In genomic region chr9:107375651-107376369, GRCh38 we compare ENCODE assay signal across 16 cellular contexts.
"Had no signal": no experiment of that assay in that cellular context is flagged by ENCODE, and none has a peak within 500 bp of the region (broad histone marks: within the 10 kb centered on the region; RNA-seq: fewer than 3 reads in every experiment).

No MANE protein-coding gene starts in this region.

- H3K4me1 Mint-ChIP-seq: activated CD4-positive, alpha-beta memory T cell treated with anti-CD3 and anti-CD28 coated beads, Interleukin-2, amount 10 ng/mL, durations not matched to agents 7 days and 5 days; activated CD4-positive, alpha-beta T cell treated with anti-CD3 and anti-CD28 coated beads for 36 hours; activated naive CD8-positive, alpha-beta T cell treated with anti-CD3 and anti-CD28 coated beads, Interleukin-2, amount 10 ng/mL, durations not matched to agents 7 days and 5 days; naive B cell had no signal

- H3K9me3 ChIP-seq: gastroesophageal sphincter, thyroid gland, vagina had no signal

- H3K4me1 ChIP-seq: gastroesophageal sphincter, parathyroid adenoma, vagina had no signal

- DNase-seq: activated CD4-positive, alpha-beta memory T cell treated with anti-CD3 and anti-CD28 coated beads, Interleukin-2, amount 10 ng/mL, durations not matched to agents 7 days and 5 days; activated CD4-positive, alpha-beta T cell treated with anti-CD3 and anti-CD28 coated beads for 36 hours; activated naive CD8-positive, alpha-beta T cell treated with anti-CD3 and anti-CD28 coated beads, Interleukin-2, amount 10 ng/mL, durations not matched to agents 7 days and 5 days; effector CD8-positive, alpha-beta T cell; kidney; naive B cell; small intestine; T1000; thyroid gland had no signal

- H3K36me3 Mint-ChIP-seq: activated naive CD8-positive, alpha-beta T cell treated with anti-CD3 and anti-CD28 coated beads, Interleukin-2, amount 10 ng/mL, durations not matched to agents 7 days and 5 days; naive B cell had no signal

- H3K4me3 Mint-ChIP-seq: activated CD4-positive, alpha-beta memory T cell treated with anti-CD3 and anti-CD28 coated beads, Interleukin-2, amount 10 ng/mL, durations not matched to agents 7 days and 5 days; activated CD4-positive, alpha-beta T cell treated with anti-CD3 and anti-CD28 coated beads for 36 hours; activated naive CD8-positive, alpha-beta T cell treated with anti-CD3 and anti-CD28 coated beads, Interleukin-2, amount 10 ng/mL, durations not matched to agents 7 days and 5 days; naive B cell had no signal

- H3K27ac ChIP-seq: coronary artery, gastroesophageal sphincter, hepatocyte, parathyroid adenoma, thyroid gland, vagina, VCaP had no signal

- ATAC-seq: activated CD4-positive, alpha-beta T cell treated with anti-CD3 and anti-CD28 coated beads for 36 hours; gastroesophageal sphincter had no signal

- H3K27me3 Mint-ChIP-seq: activated naive CD8-positive, alpha-beta T cell treated with anti-CD3 and anti-CD28 coated beads, Interleukin-2, amount 10 ng/mL, durations not matched to agents 7 days and 5 days had no signal

- H3K4me3 ChIP-seq: coronary artery, gastroesophageal sphincter, hepatocyte, lung, thyroid gland, vagina had no signal

- H3K27me3 ChIP-seq: gastroesophageal sphincter, hepatocyte, thyroid gland, vagina had no signal

- H3K27ac Mint-ChIP-seq: activated CD4-positive, alpha-beta memory T cell treated with anti-CD3 and anti-CD28 coated beads, Interleukin-2, amount 10 ng/mL, durations not matched to agents 7 days and 5 days; activated CD4-positive, alpha-beta T cell treated with anti-CD3 and anti-CD28 coated beads for 36 hours; activated naive CD8-positive, alpha-beta T cell treated with anti-CD3 and anti-CD28 coated beads, Interleukin-2, amount 10 ng/mL, durations not matched to agents 7 days and 5 days; naive B cell had no signal

- H3K9me3 Mint-ChIP-seq: activated CD4-positive, alpha-beta memory T cell treated with anti-CD3 and anti-CD28 coated beads, Interleukin-2, amount 10 ng/mL, durations not matched to agents 7 days and 5 days; activated naive CD8-positive, alpha-beta T cell treated with anti-CD3 and anti-CD28 coated beads, Interleukin-2, amount 10 ng/mL, durations not matched to agents 7 days and 5 days; naive B cell had no signal
